In the genomic region with DNA sequence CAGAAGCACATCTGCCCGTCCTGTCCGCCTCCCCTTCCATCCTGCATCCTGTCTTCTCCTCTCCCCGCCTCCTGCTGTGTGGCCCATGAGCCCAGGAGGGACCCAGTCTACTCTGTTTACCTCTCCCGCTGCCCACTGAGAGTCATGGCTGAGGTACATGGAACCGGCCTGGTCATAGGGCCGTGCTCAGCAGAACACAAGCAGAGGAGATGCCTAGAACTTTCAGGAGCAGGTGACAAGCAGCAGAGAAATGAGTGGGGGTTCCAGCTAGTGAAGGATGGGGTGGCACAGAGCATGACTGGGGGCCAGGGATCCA, we compare ENCODE assay signal across 2 cellular contexts.
TF ChIP-seq lines count a peak whose summit lies in the region.

No MANE protein-coding gene starts in this region.

TF ChIP-seq in H1, 55 proteins besides CTCF, POLR2A, EP300 and RAD21 (continued from another document):
- TF ChIP-seq RBBP5 (IDR thresholded peaks at IDR 0.05; ENCODE audit: borderline replicate concordance, low read depth, low read length) (no peak), ZNF274 (IDR thresholded peaks at IDR 0.05; ENCODE audit: borderline replicate concordance, extremely low read depth, low read length) (no peak), YY1 (IDR thresholded peaks at IDR 0.05; ENCODE audit: low read depth, low read length) (no peak), BCL11A (IDR thresholded peaks at IDR 0.05; ENCODE audit: low read depth in 2 of 2, low read length in 2 of 2) (no peak), CEBPB (IDR thresholded peaks at IDR 0.05; ENCODE audit: low read depth, low read length) (no peak), EGR1 (IDR thresholded peaks at IDR 0.05; ENCODE audit: borderline replicate concordance, low read depth, low read length) (no peak), CHD1 (IDR thresholded peaks at IDR 0.05; ENCODE audit: low read depth, low read length) (no peak), CTBP2 (IDR thresholded peaks at IDR 0.05; ENCODE audit: borderline replicate concordance, insufficient read depth, insufficient read length, low read length) (no peak), POU5F1 (IDR thresholded peaks at IDR 0.05; ENCODE audit: low read depth, low read length) (no peak), CBX5 (IDR thresholded peaks at IDR 0.05; ENCODE audit: low read depth, low read length) (no peak), KDM5A (IDR thresholded peaks at IDR 0.05; ENCODE audit: low read length) (no peak), POLR2AphosphoS5 (IDR thresholded peaks at IDR 0.05; ENCODE audit: low read depth, low read length) (no peak), HDAC6 (IDR thresholded peaks at IDR 0.05; ENCODE audit: low read depth, low read length) (no peak), SUZ12 (IDR thresholded peaks at IDR 0.05; ENCODE audit: low read length) (no peak), RXRA (IDR thresholded peaks at IDR 0.05; ENCODE audit: insufficient read depth, low read depth, low read length) (no peak)
- TF ChIP-seq, protein P1, sequence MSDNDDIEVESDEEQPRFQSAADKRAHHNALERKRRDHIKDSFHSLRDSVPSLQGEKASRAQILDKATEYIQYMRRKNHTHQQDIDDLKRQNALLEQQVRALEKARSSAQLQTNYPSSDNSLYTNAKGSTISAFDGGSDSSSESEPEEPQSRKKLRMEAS (IDR thresholded peaks at IDR 0.05), result no peak

TF ChIP-seq in HEK293T, 16 proteins besides CTCF, POLR2A, EP300 and RAD21 (continued from another document):
- TF ChIP-seq ARNT (IDR thresholded peaks at IDR 0.05) (no peak), TARDBP (IDR thresholded peaks at IDR 0.05) (no peak), SUZ12 (IDR thresholded peaks at IDR 0.05) (no peak)
